ENCODE assay signal across 28 cellular contexts in genomic region chr10:102545997-102546396, GRCh38. TPM values are rescaled to one million over a fixed set of nuclear protein-coding genes. Genes with fewer than 3 reads are reported as not detected.
DNase-seq lines count a peak whose midpoint lies in the region; TF ChIP-seq lines count a peak whose summit lies in the region.
"Had no signal": no experiment of that assay in that cellular context is flagged by ENCODE, and none has a peak within 500 bp of the region (broad histone marks: within the 10 kb centered on the region; RNA-seq: fewer than 3 reads in every experiment).

No MANE protein-coding gene starts in this region.

- H3K4me1 Mint-ChIP-seq in brain, result peaks cover 20% of the 10 kb centered on the region
- H3K4me1 Mint-ChIP-seq in activated T-helper 2 cell treated with anti-CD3 and anti-CD28 coated beads, Interferon-gamma antibody, Interleukin-2, Interleukin-4, amounts not matched to agents 10 μg/mL and 5 μg/mL and 100 μg/mL, durations not matched to agents 14 hours and 24 hours and 36 hours (ENCODE audit: low read depth), result peaks cover 5% of the 10 kb centered on the region

- H3F3A ChIP-seq in smooth muscle cell (ENCODE audit: low read depth), result no peaks in the 10 kb centered on the region

- no peak overlapping the region for H3K4me3 Mint-ChIP-seq in brain
- no peak overlapping the region for H3K4me3 Mint-ChIP-seq in activated T-helper 2 cell treated with anti-CD3 and anti-CD28 coated beads, Interferon-gamma antibody, Interleukin-2, Interleukin-4, amounts not matched to agents 10 μg/mL and 5 μg/mL and 100 μg/mL, durations not matched to agents 14 hours and 24 hours and 36 hours (ENCODE audit: low read depth)
- H3K4me3 Mint-ChIP-seq: activated CD4-positive, alpha-beta T cell treated with anti-CD3 and anti-CD28 coated beads for 36 hours; immature natural killer cell; natural killer cell; T-helper 1 cell treated with Interleukin-12 subunit alpha and Interleukin-12 subunit beta and Interleukin-4 antibody, amounts not matched to agents 30 μg/mL and 1 μg/mL, for 36 hours had no signal

- peaks cover 35% of the 10 kb centered on the region for H3K79me2 ChIP-seq in smooth muscle cell (ENCODE audit: low read depth)

- peak overlapping the region; percentile 15 for H3K27ac ChIP-seq in smooth muscle cell (ENCODE audit: low read depth)
- H3K27ac ChIP-seq: brain microvascular endothelial cell, parathyroid adenoma, right lobe of liver, SJSA1, testis, vagina had no signal

- peaks cover 5% of the 10 kb centered on the region for H3K4me1 ChIP-seq in smooth muscle cell (ENCODE audit: low read depth)
- H3K4me1 ChIP-seq: parathyroid adenoma, right lobe of liver had no signal

- H3K9me3 Mint-ChIP-seq in brain, result no peaks in the 10 kb centered on the region
- no peaks in the 10 kb centered on the region for H3K9me3 Mint-ChIP-seq in activated T-helper 2 cell treated with anti-CD3 and anti-CD28 coated beads, Interferon-gamma antibody, Interleukin-2, Interleukin-4, amounts not matched to agents 10 μg/mL and 5 μg/mL and 100 μg/mL, durations not matched to agents 14 hours and 24 hours and 36 hours
- H3K9me3 Mint-ChIP-seq: immature natural killer cell; natural killer cell; T-helper 1 cell treated with Interleukin-12 subunit alpha and Interleukin-12 subunit beta and Interleukin-4 antibody, amounts not matched to agents 30 μg/mL and 1 μg/mL, for 36 hours had no signal

- intact Hi-C loops in activated T-helper 2 cell treated with anti-CD3 and anti-CD28 coated beads, Interferon-gamma antibody, Interleukin-2, Interleukin-4, amounts not matched to agents 10 μg/mL and 5 μg/mL and 100 μg/mL, durations not matched to agents 14 hours and 24 hours and 36 hours (cut with micrococcal nuclease), result no loop called here

- peaks cover 73% of the 10 kb centered on the region for H4K20me1 ChIP-seq in smooth muscle cell (ENCODE audit: low read depth)

- peak overlapping the region in 3 of 5 experiments; percentile 41 to 77 (median 43) for H3K27ac Mint-ChIP-seq in brain
- no peak overlapping the region for H3K27ac Mint-ChIP-seq in activated T-helper 2 cell treated with anti-CD3 and anti-CD28 coated beads, Interferon-gamma antibody, Interleukin-2, Interleukin-4, amounts not matched to agents 10 μg/mL and 5 μg/mL and 100 μg/mL, durations not matched to agents 14 hours and 24 hours and 36 hours
- H3K27ac Mint-ChIP-seq: activated CD4-positive, alpha-beta T cell treated with anti-CD3 and anti-CD28 coated beads for 36 hours; immature natural killer cell; natural killer cell; T-helper 1 cell treated with Interleukin-12 subunit alpha and Interleukin-12 subunit beta and Interleukin-4 antibody, amounts not matched to agents 30 μg/mL and 1 μg/mL, for 36 hours had no signal

- DNase-seq in G401 (ENCODE audit: low spot score) (peak; percentile 73), fibroblast of the aortic adventitia (ENCODE audit: low read depth) (peak; percentile 18), smooth muscle cell (lab: John Stamatoyannopoulos, UW; ENCODE audit: unreplicated experiment) (no peak), NCI-H510A (lab: John Stamatoyannopoulos, UW) (no peak), AG08396 (ENCODE audit: low spot score) (no peak)
- DNase-seq in activated T-helper 2 cell treated with anti-CD3 and anti-CD28 coated beads, Interferon-gamma antibody, Interleukin-2, Interleukin-4, amounts not matched to agents 10 μg/mL and 5 μg/mL and 100 μg/mL, durations not matched to agents 14 hours and 24 hours and 36 hours (ENCODE audit: low spot score), result no peak
- DNase-seq: activated CD4-positive, alpha-beta T cell treated with anti-CD3 and anti-CD28 coated beads for 36 hours; activated gamma-delta T cell treated with Interleukin-2 at 50 U/mL for 16 hours; activated T-cell treated with anti-CD3 and anti-CD28 coated beads, Interleukin-2, amount 50 U/mL, for 1 hour; AML-193; DMS79; immature natural killer cell; midbrain; natural killer cell; NCI-H1048; NCI-H187; NCI-H2171 treated with DMSO at 0.1 percent for 48 hours; NCI-H526 treated with DMSO at 0.1 percent for 48 hours; right lobe of liver; stimulated activated naive CD4-positive, alpha-beta T cell treated with Interleukin-2 at 50 U/mL for 16 hours; testis had no signal

- H3K4me3 ChIP-seq in fibroblast of the aortic adventitia (ENCODE audit: low read depth, low read length) (no peak overlapping the region), smooth muscle cell (no peak overlapping the region)
- H3K4me3 ChIP-seq: GM12878, right lobe of liver, SJSA1, testis, vagina had no signal

- no peaks in the 10 kb centered on the region for H3K36me3 ChIP-seq in smooth muscle cell (ENCODE audit: low read depth)

- H3K9me3 ChIP-seq in smooth muscle cell (replicated peaks; ENCODE audit: low read depth), result no peaks in the 10 kb centered on the region
- H3K9me3 ChIP-seq: right lobe of liver, SJSA1, testis, vagina had no signal

- no peak overlapping the region for H2AFZ ChIP-seq in smooth muscle cell (ENCODE audit: low read depth)
- H2AFZ ChIP-seq: parathyroid adenoma had no signal

- H3K27me3 ChIP-seq in smooth muscle cell (ENCODE audit: low read depth), result no peaks in the 10 kb centered on the region
- H3K27me3 ChIP-seq: brain microvascular endothelial cell, right lobe of liver, SJSA1, testis, vagina had no signal

- H3K9ac ChIP-seq in smooth muscle cell (ENCODE audit: low read depth), result no peak overlapping the region
- H3K9ac ChIP-seq: parathyroid adenoma had no signal

- H3K36me3 Mint-ChIP-seq in brain, result peaks cover 35% of the 10 kb centered on the region
- peaks cover 7% of the 10 kb centered on the region for H3K36me3 Mint-ChIP-seq in activated T-helper 2 cell treated with anti-CD3 and anti-CD28 coated beads, Interferon-gamma antibody, Interleukin-2, Interleukin-4, amounts not matched to agents 10 μg/mL and 5 μg/mL and 100 μg/mL, durations not matched to agents 14 hours and 24 hours and 36 hours (ENCODE audit: low read depth)
- H3K36me3 Mint-ChIP-seq: natural killer cell had no signal

- no peak overlapping the region for H3K4me2 ChIP-seq in smooth muscle cell

- in situ Hi-C loops in G401 (cut with HindIII; ENCODE audit: low sequenced_read_pairs), result no loop called here

- no peaks in the 10 kb centered on the region for H3K27me3 Mint-ChIP-seq in brain
- no peaks in the 10 kb centered on the region for H3K27me3 Mint-ChIP-seq in activated T-helper 2 cell treated with anti-CD3 and anti-CD28 coated beads, Interferon-gamma antibody, Interleukin-2, Interleukin-4, amounts not matched to agents 10 μg/mL and 5 μg/mL and 100 μg/mL, durations not matched to agents 14 hours and 24 hours and 36 hours (ENCODE audit: low read depth)
- H3K27me3 Mint-ChIP-seq: activated CD4-positive, alpha-beta T cell treated with anti-CD3 and anti-CD28 coated beads for 36 hours had no signal

- TF ChIP-seq CTCF in brain (conservative IDR thresholded peaks at IDR 0.05) (no peak), fibroblast of the aortic adventitia (IDR thresholded peaks at IDR 0.05; ENCODE audit: insufficient read depth, low read length) (no peak), smooth muscle cell (IDR thresholded peaks at IDR 0.05; ENCODE audit: borderline replicate concordance, insufficient read depth, poor library complexity, severe bottlenecking) (no peak)

- 91% methylated on average over 2 of the region's 2 CpGs for WGBS in smooth muscle cell (ENCODE audit: low lambda C conversion rate)

RNA-seq across cellular contexts. Expression of gene SUFU, which starts 42.2 kb away (rescaled TPM):
- 1.7 and 2.4 TPM in 2 replicates for total RNA-seq in G401 (2014; rRNA removed; shearing (Covaris generic))
- polyA plus RNA-seq in brain (ENCODE audit: insufficient read depth, low read depth, low replicate concordance), result 14.5 TPM
- 3.3 and 4.8 TPM in 2 replicates for total RNA-seq in fibroblast of the aortic adventitia (ENCODE audit: low replicate concordance)
- 8.5 and 8.9 TPM in 2 replicates for total RNA-seq in smooth muscle cell
- 17.2 and 17.3 TPM in 2 replicates for polyA plus RNA-seq in smooth muscle cell
- 11.1 and 12.4 TPM in 2 replicates for total RNA-seq in activated T-helper 2 cell treated with anti-CD3 and anti-CD28 coated beads, Interferon-gamma antibody, Interleukin-2, Interleukin-4, amounts not matched to agents 10 μg/mL and 5 μg/mL and 100 μg/mL, durations not matched to agents 14 hours and 24 hours and 36 hours

RNA-seq across cellular contexts. Expression of gene ACTR1A, which starts 43.5 kb away (rescaled TPM):
- total RNA-seq in G401 (2014; rRNA removed; shearing (Covaris generic)), result 116 and 185 TPM in 2 replicates
- polyA plus RNA-seq in brain (ENCODE audit: insufficient read depth, low read depth, low replicate concordance), result 195 TPM
- total RNA-seq in fibroblast of the aortic adventitia (ENCODE audit: low replicate concordance), result 103 and 105 TPM in 2 replicates
- 144 and 146 TPM in 2 replicates for total RNA-seq in smooth muscle cell
- 115 and 149 TPM in 2 replicates for polyA plus RNA-seq in smooth muscle cell
- 66.9 and 69.7 TPM in 2 replicates for total RNA-seq in activated T-helper 2 cell treated with anti-CD3 and anti-CD28 coated beads, Interferon-gamma antibody, Interleukin-2, Interleukin-4, amounts not matched to agents 10 μg/mL and 5 μg/mL and 100 μg/mL, durations not matched to agents 14 hours and 24 hours and 36 hours

Comparison
In these comparisons a context has a peak if more than half of its experiments do, and no peak if none do; other contexts are left out.
1. DNase-seq: peak in G401 (single experiment) and fibroblast of the aortic adventitia (single experiment); none in smooth muscle cell (single experiment), NCI-H510A (single experiment), AG08396 (single experiment) and activated T-helper 2 cell treated with anti-CD3 and anti-CD28 coated beads, Interferon-gamma antibody, Interleukin-2, Interleukin-4, amounts not matched to agents 10 μg/mL and 5 μg/mL and 100 μg/mL, durations not matched to agents 14 hours and 24 hours and 36 hours (single experiment).